Comparison of ENCODE assay signal across 1 cellular context in the genomic region with DNA sequence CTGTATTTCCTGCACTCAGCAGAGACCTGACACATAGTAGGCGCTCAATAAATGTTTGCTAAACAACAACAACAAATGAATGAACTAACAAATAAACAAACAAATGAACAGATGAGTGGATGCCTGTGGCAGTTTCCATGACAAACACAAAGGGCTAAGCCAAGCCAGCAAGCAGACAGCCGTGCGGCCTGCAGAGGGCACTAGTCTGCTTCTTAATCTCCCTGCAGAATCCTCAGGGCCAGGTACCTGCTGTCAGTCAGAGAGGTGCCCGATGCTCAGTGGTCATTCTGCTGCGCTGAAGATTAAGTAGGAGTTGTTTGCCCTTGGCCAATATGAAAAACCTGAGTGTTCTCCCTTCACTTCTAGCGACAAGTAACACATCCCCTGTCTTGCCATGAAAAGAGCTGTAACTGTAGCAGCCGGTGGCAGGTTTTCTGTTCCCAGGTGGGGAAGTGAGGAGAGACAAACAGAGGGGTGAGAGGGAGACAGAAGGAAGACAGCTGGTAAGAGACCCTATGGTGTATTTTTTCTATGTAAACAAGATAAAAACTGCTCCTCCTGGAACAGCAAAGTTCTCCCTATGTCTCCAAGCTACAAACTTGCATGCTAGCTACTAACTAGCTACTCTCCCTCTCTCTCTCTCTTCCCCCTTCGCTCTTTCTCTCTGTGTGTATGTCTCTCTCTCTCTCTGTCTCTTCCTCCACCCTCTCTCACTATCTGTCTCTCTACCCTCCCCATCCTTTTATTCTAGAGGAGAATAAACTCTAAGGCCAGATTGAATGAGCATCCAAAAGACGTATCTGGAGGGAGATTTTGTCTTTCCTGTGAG.
A peak's percentile ranks its signal among the peaks of the same experiment; 100 is the strongest.
TF ChIP-seq lines count a peak whose summit lies in the region.

TSS of gene MC3R (plus strand) at position 779 of the 829 bp plus-strand sequence. CDS start 112 bp downstream, outside the sequence.

TF ChIP-seq in HepG2, 621 proteins besides CTCF, POLR2A, EP300 and RAD21 (continues in another document):
- 0 out of 2 replicates have a peak, but pooled peaks have one; percentile 26 for TF ChIP-seq ZNF263 (CRISPR knock-in tag; IDR thresholded peaks at IDR 0.05)
- TF ChIP-seq MAFK (conservative IDR thresholded peaks at IDR 0.05 in 1 of 2, IDR thresholded peaks at IDR 0.05 in 1 of 2; ENCODE audit: low read length in 2 of 2) = no peak
- TF ChIP-seq ZFP36L1 (CRISPR knock-in tag; IDR thresholded peaks at IDR 0.05) = no peak
- no peak for TF ChIP-seq SP1 (IDR thresholded peaks at IDR 0.05)
- TF ChIP-seq SP1 (CRISPR knock-in tag; IDR thresholded peaks at IDR 0.05) = no peak
- TF ChIP-seq, protein P1, sequence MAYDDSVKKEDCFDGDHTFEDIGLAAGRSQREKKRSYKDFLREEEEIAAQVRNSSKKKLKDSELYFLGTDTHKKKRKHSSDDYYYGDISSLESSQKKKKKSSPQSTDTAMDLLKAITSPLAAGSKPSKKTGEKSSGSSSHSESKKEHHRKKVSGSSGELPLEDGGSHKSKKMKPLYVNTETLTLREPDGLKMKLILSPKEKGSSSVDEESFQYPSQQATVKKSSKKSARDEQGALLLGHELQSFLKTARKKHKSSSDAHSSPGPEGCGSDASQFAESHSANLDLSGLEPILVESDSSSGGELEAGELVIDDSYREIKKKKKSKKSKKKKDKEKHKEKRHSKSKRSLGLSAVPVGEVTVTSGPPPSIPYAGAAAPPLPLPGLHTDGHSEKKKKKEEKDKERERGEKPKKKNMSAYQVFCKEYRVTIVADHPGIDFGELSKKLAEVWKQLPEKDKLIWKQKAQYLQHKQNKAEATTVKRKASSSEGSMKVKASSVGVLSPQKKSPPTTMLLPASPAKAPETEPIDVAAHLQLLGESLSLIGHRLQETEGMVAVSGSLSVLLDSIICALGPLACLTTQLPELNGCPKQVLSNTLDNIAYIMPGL (CRISPR knock-in tag; IDR thresholded peaks at IDR 0.05; ENCODE audit: borderline replicate concordance in 1 of 2, low read depth in 1 of 2) = 0 out of 4 replicates have a peak, but pooled peaks of 1 of the 2 experiments have one; percentile 29
- TF ChIP-seq AKNA (CRISPR knock-in tag; IDR thresholded peaks at IDR 0.05; ENCODE audit: borderline replicate concordance) = no peak
- peak; percentile 63; the same call in 1 of the 2 replicates for TF ChIP-seq KDM2A (CRISPR knock-in tag; IDR thresholded peaks at IDR 0.05; ENCODE audit: borderline replicate concordance, low read depth)
- no peak for TF ChIP-seq ERF (CRISPR knock-in tag; IDR thresholded peaks at IDR 0.05)
- 0 out of 2 replicates have a peak, but pooled peaks have one; percentile 38 for TF ChIP-seq ZNF331 (CRISPR knock-in tag; IDR thresholded peaks at IDR 0.05)
- peak; percentile 79 for TF ChIP-seq XRCC5 (optimal IDR thresholded peaks at IDR 0.05; ENCODE audit: low read length)
- TF ChIP-seq RARA (CRISPR knock-in tag; IDR thresholded peaks at IDR 0.05) = no peak
- TF ChIP-seq RFX3 (CRISPR knock-in tag; IDR thresholded peaks at IDR 0.05) = no peak
- no peak for TF ChIP-seq ZNF121 (CRISPR knock-in tag; IDR thresholded peaks at IDR 0.05)
- no peak for TF ChIP-seq CREBL2 (CRISPR knock-in tag; IDR thresholded peaks at IDR 0.05; ENCODE audit: borderline replicate concordance)
- TF ChIP-seq SIX4 (CRISPR knock-in tag; IDR thresholded peaks at IDR 0.05) = no peak
- TF ChIP-seq ATAD3A (CRISPR knock-in tag; IDR thresholded peaks at IDR 0.05) = no peak
- no peak for TF ChIP-seq ZNF678 (CRISPR knock-in tag; IDR thresholded peaks at IDR 0.05)
- no peak for TF ChIP-seq NCOA5 (CRISPR knock-in tag; IDR thresholded peaks at IDR 0.05)
- TF ChIP-seq SAP130 (CRISPR knock-in tag; IDR thresholded peaks at IDR 0.05; ENCODE audit: low read depth) = peak; percentile 32; the same call in 1 of the 2 replicates
- no peak for TF ChIP-seq DMTF1 (CRISPR knock-in tag; IDR thresholded peaks at IDR 0.05)
- peak; percentile 87 for TF ChIP-seq STAG1 (CRISPR knock-in tag; IDR thresholded peaks at IDR 0.05)
- TF ChIP-seq BORCS8-MEF2B (CRISPR knock-in tag; IDR thresholded peaks at IDR 0.05) = no peak
- TF ChIP-seq HOXA3 (CRISPR knock-in tag; IDR thresholded peaks at IDR 0.05) = peak; percentile 31; the same call in 1 of the 2 replicates
- TF ChIP-seq ARID5B (CRISPR knock-in tag; IDR thresholded peaks at IDR 0.05) = no peak
- no peak for TF ChIP-seq NRL (CRISPR knock-in tag; IDR thresholded peaks at IDR 0.05; ENCODE audit: borderline replicate concordance)
- TF ChIP-seq SNAI1 (CRISPR knock-in tag; IDR thresholded peaks at IDR 0.05; ENCODE audit: borderline replicate concordance) = no peak
- no peak for TF ChIP-seq AHDC1 (CRISPR knock-in tag; IDR thresholded peaks at IDR 0.05; ENCODE audit: borderline replicate concordance)
- peak; percentile 57; the same call in 1 of the 2 replicates for TF ChIP-seq HNF1B (CRISPR knock-in tag; IDR thresholded peaks at IDR 0.05)
- TF ChIP-seq SRSF4 (IDR thresholded peaks at IDR 0.05; ENCODE audit: low read depth, low read length, poor library complexity, severe bottlenecking) = no peak
- peak; percentile 75 for TF ChIP-seq MEIS2 (CRISPR knock-in tag; IDR thresholded peaks at IDR 0.05)
- TF ChIP-seq SYNCRIP (IDR thresholded peaks at IDR 0.05; ENCODE audit: insufficient read depth, low read depth, low read length) = no peak
- TF ChIP-seq NKX3-1 (CRISPR knock-in tag; IDR thresholded peaks at IDR 0.05) = no peak
- TF ChIP-seq ZSCAN31 (CRISPR knock-in tag; IDR thresholded peaks at IDR 0.05; ENCODE audit: low read depth) = no peak
- TF ChIP-seq MZF1 (CRISPR knock-in tag; IDR thresholded peaks at IDR 0.05; ENCODE audit: borderline replicate concordance) = no peak
